Comparison of ENCODE assay signal across 10 cellular contexts in genomic region chr2:172995323-172996244, GRCh38.
DNase-seq lines count a peak whose midpoint lies in the region; ATAC-seq and TF ChIP-seq lines count a peak whose summit lies in the region.
"Had no signal": no experiment of that assay in that cellular context is flagged by ENCODE, and none has a peak within 500 bp of the region (broad histone marks: within the 10 kb centered on the region; RNA-seq: fewer than 3 reads in every experiment).

No MANE protein-coding gene starts in this region.

- peaks cover 0 to 21% of the 10 kb centered on the region in 2 donors for H3K4me1 ChIP-seq in right atrium auricular region
- H3K4me1 ChIP-seq in aorta (ENCODE audit: control insufficient read depth in 1 of 2, insufficient read depth in 2 of 2, low read length in 2 of 2), result no peaks in the 10 kb centered on the region

- H3K27me3 ChIP-seq in right atrium auricular region, result no peaks in the 10 kb centered on the region
- H3K27me3 ChIP-seq in kidney epithelial cell (ENCODE audit: control insufficient read depth, insufficient read depth, low read length), result no peaks in the 10 kb centered on the region
- H3K27me3 ChIP-seq in aorta (ENCODE audit: control insufficient read depth in 1 of 2, insufficient read depth in 2 of 2, low read length in 1 of 2), result no peaks in the 10 kb centered on the region

- H3K4me3 ChIP-seq in right atrium auricular region (no peak overlapping the region), kidney epithelial cell (ENCODE audit: low read depth, low read length) (no peak overlapping the region), aorta (ENCODE audit: low read length in 2 of 2) (no peak overlapping the region)

- peak overlapping the region in 1 of 2 donors; percentile 3 for H3K27ac ChIP-seq in right atrium auricular region
- H3K27ac ChIP-seq in aorta (ENCODE audit: low read depth in 1 of 2, low read length in 2 of 2), result no peak overlapping the region

- WGBS in aorta, 2 donors, result 46 to 54% methylated on average over 13 to 14 of the region's 14 CpGs

- H3K36me3 ChIP-seq in right atrium auricular region (peaks cover 4% of the 10 kb centered on the region), kidney epithelial cell (ENCODE audit: control insufficient read depth, insufficient read depth, low read length) (no peaks in the 10 kb centered on the region), aorta (ENCODE audit: control insufficient read depth in 1 of 2, insufficient read depth in 2 of 2, low read length in 1 of 2) (no peaks in the 10 kb centered on the region)

- DNase-seq in Right ventricle myocardium inferior (ENCODE audit: missing footprints) (no peak), right atrium auricular region (ENCODE audit: low spot score) (no peak), astrocyte of the hippocampus (ENCODE audit: low read depth, low spot score) (peak; percentile 90), kidney epithelial cell (ENCODE audit: low read depth) (peak; percentile 77), aorta (peak; percentile 66 to 79), NCI-H2196 (lab: John Stamatoyannopoulos, UW; ENCODE audit: unreplicated experiment) (no peak)
- DNase-seq in stimulated activated CD4-positive, alpha-beta T cell treated with anti-CD3 and anti-CD28 coated beads, Interleukin-4, amount 100 ng/mL, for 24 hours, result no peak
- DNase-seq: AML-193, cortex of kidney had no signal

- TF ChIP-seq CTCF in right atrium auricular region (IDR thresholded peaks at IDR 0.05) (peak in 1 of 2 donors; percentile 39), kidney epithelial cell (IDR thresholded peaks at IDR 0.05; ENCODE audit: insufficient read depth, low read length, poor library complexity, severe bottlenecking) (peak; percentile 60)

- ATAC-seq in Right ventricle myocardium inferior (peak; percentile 71), aorta (ENCODE audit: low FRiP score) (peak; percentile 72), HG02852 (IDR thresholded peaks at IDR 0.05; ENCODE audit: unreplicated experiment) (no peak)

- intact Hi-C loops in Right ventricle myocardium inferior (cut with DNase I), result no loop called here
- intact Hi-C loops in aorta (cut with DNase I), result no loop called here

- no peaks in the 10 kb centered on the region for H3K9me3 ChIP-seq in right atrium auricular region
- no peaks in the 10 kb centered on the region for H3K9me3 ChIP-seq in aorta (ENCODE audit: control insufficient read depth, low read length)

Comparison
In these comparisons a context has a peak if more than half of its experiments do, and no peak if none do; other contexts are left out.
1. DNase-seq: peak in astrocyte of the hippocampus (single experiment), kidney epithelial cell (single experiment) and aorta (2 of 2); none in Right ventricle myocardium inferior (single experiment), right atrium auricular region (single experiment), NCI-H2196 (single experiment) and stimulated activated CD4-positive, alpha-beta T cell treated with anti-CD3 and anti-CD28 coated beads, Interleukin-4, amount 100 ng/mL, for 24 hours (single experiment).